ENCODE assay signal across 21 cellular contexts in genomic region chr1:41386190-41386518, GRCh38. TPM values are rescaled to one million over a fixed set of nuclear protein-coding genes. Genes with fewer than 3 reads are reported as not detected.
"Had no signal": no experiment of that assay in that cellular context is flagged by ENCODE, and none has a peak within 500 bp of the region (broad histone marks: within the 10 kb centered on the region; RNA-seq: fewer than 3 reads in every experiment).

No MANE protein-coding gene starts in this region.

- H3K27ac ChIP-seq: brain microvascular endothelial cell, left ventricle myocardium inferior, right lobe of liver, tibial artery had no signal

- H3K36me3 Mint-ChIP-seq: activated CD4-positive, alpha-beta memory T cell treated with anti-CD3 and anti-CD28 coated beads for 36 hours; activated naive CD4-positive, alpha-beta T cell treated with anti-CD3 and anti-CD28 coated beads, Interleukin-2, amount 10 ng/mL, durations not matched to agents 7 days and 5 days; natural killer cell treated with Interleukin-12 subunit alpha and Interleukin-12 subunit beta and Interleukin-15 and Interleukin-18, amount 100 ng/mL, for 72 hours; T-cell had no signal

- DNase-seq: activated CD4-positive, alpha-beta memory T cell treated with anti-CD3 and anti-CD28 coated beads for 36 hours; activated CD4-positive, alpha-beta T cell treated with anti-CD3 and anti-CD28 coated beads for 4 hours; activated CD4-positive, CD25-positive, alpha-beta regulatory T cell; activated effector memory CD4-positive, alpha-beta T cell treated with Interleukin-2 at 50 U/mL for 16 hours; activated naive CD4-positive, alpha-beta T cell treated with anti-CD3 and anti-CD28 coated beads, Interleukin-2, amount 10 ng/mL, durations not matched to agents 7 days and 5 days; activated T-cell treated with anti-CD3 and anti-CD28 coated beads, Interleukin-2, amount 50 U/mL, for 72 hours; brain microvascular endothelial cell; central memory CD4-positive, alpha-beta T cell; dermis blood vessel endothelial cell; effector memory CD4-positive, alpha-beta T cell; foreskin melanocyte; left ventricle myocardium inferior; midbrain; right lobe of liver; stimulated activated CD4-positive, alpha-beta T cell treated with anti-CD3 and anti-CD28 coated beads, Interleukin-1b, Interleukin-23, amount 100 ng/mL, for 48 hours; stimulated activated naive CD8-positive, alpha-beta T cell treated with anti-CD3 and anti-CD28 coated beads, Interleukin-15, amount 100 ng/mL, for 72 hours; T-cell; tibial artery had no signal

- H3K36me3 ChIP-seq: brain microvascular endothelial cell, left ventricle myocardium inferior, right lobe of liver, tibial artery had no signal

- H3K27me3 ChIP-seq: tibial artery had no signal

- H3K4me3 ChIP-seq: left ventricle myocardium inferior, right lobe of liver, skin epidermis, tibial artery had no signal

- H3K9me3 ChIP-seq: left ventricle myocardium inferior, right lobe of liver, tibial artery had no signal

- H3K4me3 Mint-ChIP-seq: activated CD4-positive, alpha-beta memory T cell treated with anti-CD3 and anti-CD28 coated beads for 36 hours; activated naive CD4-positive, alpha-beta T cell treated with anti-CD3 and anti-CD28 coated beads, Interleukin-2, amount 10 ng/mL, durations not matched to agents 7 days and 5 days; activated T-cell treated with anti-CD3 and anti-CD28 coated beads, Interleukin-2, amount 50 U/mL, for 72 hours; natural killer cell treated with Interleukin-12 subunit alpha and Interleukin-12 subunit beta and Interleukin-15 and Interleukin-18, amount 100 ng/mL, for 72 hours; stimulated activated naive CD8-positive, alpha-beta T cell treated with anti-CD3 and anti-CD28 coated beads, Interleukin-15, amount 100 ng/mL, for 72 hours; T-cell had no signal

- H3K9me3 Mint-ChIP-seq: activated CD4-positive, alpha-beta memory T cell treated with anti-CD3 and anti-CD28 coated beads for 36 hours; activated naive CD4-positive, alpha-beta T cell treated with anti-CD3 and anti-CD28 coated beads, Interleukin-2, amount 10 ng/mL, durations not matched to agents 7 days and 5 days; activated T-cell treated with anti-CD3 and anti-CD28 coated beads, Interleukin-2, amount 50 U/mL, for 72 hours; natural killer cell treated with Interleukin-12 subunit alpha and Interleukin-12 subunit beta and Interleukin-15 and Interleukin-18, amount 100 ng/mL, for 72 hours; stimulated activated naive CD8-positive, alpha-beta T cell treated with anti-CD3 and anti-CD28 coated beads, Interleukin-15, amount 100 ng/mL, for 72 hours; T-cell had no signal

- H3K27ac Mint-ChIP-seq: activated CD4-positive, alpha-beta memory T cell treated with anti-CD3 and anti-CD28 coated beads for 36 hours; activated naive CD4-positive, alpha-beta T cell treated with anti-CD3 and anti-CD28 coated beads, Interleukin-2, amount 10 ng/mL, durations not matched to agents 7 days and 5 days; activated T-cell treated with anti-CD3 and anti-CD28 coated beads, Interleukin-2, amount 50 U/mL, for 72 hours; natural killer cell treated with Interleukin-12 subunit alpha and Interleukin-12 subunit beta and Interleukin-15 and Interleukin-18, amount 100 ng/mL, for 72 hours; stimulated activated naive CD8-positive, alpha-beta T cell treated with anti-CD3 and anti-CD28 coated beads, Interleukin-15, amount 100 ng/mL, for 72 hours had no signal

- ATAC-seq: activated T-cell treated with anti-CD3 and anti-CD28 coated beads, Interleukin-2, amount 50 U/mL, for 72 hours; natural killer cell treated with Interleukin-12 subunit alpha and Interleukin-12 subunit beta and Interleukin-15 and Interleukin-18, amount 100 ng/mL, for 72 hours; right lobe of liver; stimulated activated naive CD8-positive, alpha-beta T cell treated with anti-CD3 and anti-CD28 coated beads, Interleukin-15, amount 100 ng/mL, for 72 hours; T-cell had no signal

RNA-seq across cellular contexts. Expression of gene FOXO6, which starts 24.9 kb away (rescaled TPM):
- total RNA-seq: dermis blood vessel endothelial cell; lung microvascular endothelial cell; natural killer cell treated with Interleukin-12 subunit alpha and Interleukin-12 subunit beta and Interleukin-15 and Interleukin-18, amount 100 ng/mL, for 72 hours had no signal
